ENCODE assay signal across 1 cellular context in genomic region chr10:131242007-131242406, GRCh38.
TF ChIP-seq lines count a peak whose summit lies in the region.

No MANE protein-coding gene starts in this region.

TF ChIP-seq in H1, 55 proteins besides CTCF, POLR2A, EP300 and RAD21 (continued from another document):
- no peak for TF ChIP-seq KDM1A (IDR thresholded peaks at IDR 0.05; ENCODE audit: borderline replicate concordance, low read length)
- TF ChIP-seq YY1 (IDR thresholded peaks at IDR 0.05; ENCODE audit: low read depth, low read length): 0 out of 2 replicates have a peak, but pooled peaks have one; percentile 8
